8 cellular contexts compared by ENCODE assay signal in genomic region chr22:41380993-41381328, GRCh38. TPM values are rescaled to one million over a fixed set of nuclear protein-coding genes. Genes with fewer than 3 reads are reported as not detected.
A peak's percentile ranks its signal among the peaks of the same experiment; 100 is the strongest.
DNase-seq lines count a peak whose midpoint lies in the region; ATAC-seq and TF ChIP-seq lines count a peak whose summit lies in the region.

No MANE protein-coding gene starts in this region.

- TF ChIP-seq POLR2A in IMR-90 (IDR thresholded peaks at IDR 0.05; ENCODE audit: low read depth, low read length), result peak; percentile 70; the same call in 1 of the 2 replicates

- no peak for TF ChIP-seq RAD21 in IMR-90 (IDR thresholded peaks at IDR 0.05; ENCODE audit: low read length)

- no peak for TF ChIP-seq CTCF in GM06990 (IDR thresholded peaks at IDR 0.05; ENCODE audit: insufficient read depth, low read length, poor library complexity, severe bottlenecking)
- TF ChIP-seq CTCF in IMR-90 (conservative IDR thresholded peaks at IDR 0.05; ENCODE audit: low read depth, low read length), result no peak

- BruUV-seq in IMR-90 (replicated peaks; lab: Mats Ljungman, UMichigan), result no TSS peak

- H3K18ac ChIP-seq in IMR-90 (ENCODE audit: low read depth, low read length), result peak overlapping the region; percentile 47

- H3K56ac ChIP-seq in IMR-90 (ENCODE audit: extremely low read depth, insufficient read depth, low read length), result peak overlapping the region; percentile 88

- 0% methylated on average over 7 of the region's 22 CpGs; no CpG with 5 or more reads in 1 of the 2 experiments for WGBS in IMR-90 (ENCODE audit: extremely low coverage in 2 of 2, insufficient read length in 1 of 2), 2 experiments

- H3K14ac ChIP-seq in IMR-90 (replicated peaks; ENCODE audit: low read depth, low read length), result peak overlapping the region; percentile 86

- H3K4me1 ChIP-seq in IMR-90 (ENCODE audit: control insufficient read depth, insufficient read depth, low read length), result peaks cover 9% of the 10 kb centered on the region
- H3K4me1 ChIP-seq in iPS-18a (ENCODE audit: control insufficient read depth, low read depth, low read length), result peaks cover 8% of the 10 kb centered on the region

- H3K9me3 ChIP-seq in IMR-90 (ENCODE audit: control insufficient read depth, insufficient read depth, low read length) (no peaks in the 10 kb centered on the region), iPS-18a (ENCODE audit: control insufficient read depth, low read depth, low read length) (no peaks in the 10 kb centered on the region)

- peak overlapping the region; percentile 91 for H2BK120ac ChIP-seq in IMR-90 (ENCODE audit: low read depth, low read length)

- H2AFZ ChIP-seq in IMR-90 (replicated peaks; ENCODE audit: low read length, poor library complexity), result peak overlapping the region; percentile 95

- peak overlapping the region; percentile 75 for H3K4me2 ChIP-seq in IMR-90 (ENCODE audit: low read depth, low read length)

- CTCF ChIA-PET in IMR-90 (lab: Yijun Ruan, JAX), result interaction anchor here (0.7 to 1.7 kb wide), 2 partner anchors 14 to 23 kb away, joined by 3 to 9 read pairs; no protein-coding TSS in a partner anchor

- no peak overlapping the region for H2AK5ac ChIP-seq in IMR-90 (ENCODE audit: low read depth, low read length)

- H4K5ac ChIP-seq in IMR-90 (ENCODE audit: low read depth, low read length), result peak overlapping the region; percentile 56; the same call in 1 of the 2 replicates

- H2BK5ac ChIP-seq in IMR-90 (ENCODE audit: low read depth, low read length, poor library complexity, severe bottlenecking), result peak overlapping the region; percentile 88

- H3K4ac ChIP-seq in IMR-90 (ENCODE audit: low read depth, low read length), result peak overlapping the region; percentile 90

- H3K27ac ChIP-seq in IMR-90 (ENCODE audit: insufficient read depth, low read length) (peak overlapping the region; percentile 86), angular gyrus (ENCODE audit: low read depth, low read length) (peak overlapping the region; percentile 100), iPS-18a (ENCODE audit: low read length) (peak overlapping the region; percentile 74), skin epidermis (peak overlapping the region; percentile 45 to 100 (median 96))

- H4K20me1 ChIP-seq in IMR-90 (ENCODE audit: insufficient read depth, low read length), result no peaks in the 10 kb centered on the region

- H3K9me1 ChIP-seq in IMR-90 (ENCODE audit: insufficient read depth, low read length), result peaks cover 3% of the 10 kb centered on the region; the same call in 1 of the 2 replicates

- H4K91ac ChIP-seq in IMR-90 (ENCODE audit: insufficient read depth, low read depth, low read length), result peak overlapping the region; percentile 93

- H2BK15ac ChIP-seq in IMR-90 (ENCODE audit: low read depth, low read length), result peak overlapping the region; percentile 80; the same call in 2 of the 3 replicates

- H3K27me3 ChIP-seq in GM06990 (replicated peaks; ENCODE audit: control insufficient read depth, insufficient read depth, low read length), result no peaks in the 10 kb centered on the region
- no peaks in the 10 kb centered on the region for H3K27me3 ChIP-seq in IMR-90 (ENCODE audit: control insufficient read depth, insufficient read depth, low read length)
- H3K27me3 ChIP-seq in iPS-18a (ENCODE audit: control insufficient read depth, insufficient read depth, low read length), result no peaks in the 10 kb centered on the region

- peak overlapping the region; percentile 80 for H3K4me3 ChIP-seq in GM06990 (replicated peaks; ENCODE audit: low read depth, low read length)
- peak overlapping the region; percentile 51 for H3K4me3 ChIP-seq in IMR-90 (ENCODE audit: insufficient read depth, low read depth, low read length)
- peak overlapping the region; percentile 62 for H3K4me3 ChIP-seq in iPS-18a (ENCODE audit: low read length)
- H3K4me3 ChIP-seq in skin epidermis, result peak overlapping the region; percentile 80 to 95 (median 87)

- in situ Hi-C loops in IMR-90 (cut with MboI; ENCODE audit: low sequenced_read_pairs), result no loop called here

- intact Hi-C loops in IMR-90 (cut with micrococcal nuclease), result loop anchor here (2.0 kb wide), 1 partner anchor 66 kb away; the partner anchor contains the start of gene TOB2

- peak overlapping the region; percentile 48; the same call in 1 of the 2 replicates for H2BK20ac ChIP-seq in IMR-90 (ENCODE audit: low read depth, low read length)

- H3K36me3 ChIP-seq in GM06990 (ENCODE audit: control insufficient read depth, insufficient read depth, low read length) (no peaks in the 10 kb centered on the region), IMR-90 (ENCODE audit: control insufficient read depth, insufficient read depth, low read length) (no peaks in the 10 kb centered on the region), iPS-18a (ENCODE audit: control insufficient read depth, low read depth, low read length) (no peaks in the 10 kb centered on the region)

- dilution Hi-C loops in IMR-90 (cut with HindIII; ENCODE audit: low sequenced_read_pairs, unreplicated experiment), result no loop called here

- H2AK9ac ChIP-seq in IMR-90 (replicated peaks; ENCODE audit: low read depth, low read length, poor library complexity), result peak overlapping the region; percentile 94

- DNase-seq in GM06990 (ENCODE audit: extremely low read depth, insufficient read length), result no peak
- DNase-seq in IMR-90, result peak; percentile 94
- DNase-seq in COR-L47 (lab: John Stamatoyannopoulos, UW), result no peak
- no peak for DNase-seq in activated CD8-positive, alpha-beta memory T cell treated with anti-CD3 and anti-CD28 coated beads, Interleukin-2, amount 50 U/mL, for 4 hours

- ATAC-seq in GM21576 (IDR thresholded peaks at IDR 0.05; ENCODE audit: unreplicated experiment) (peak; percentile 8), IMR-90 (ENCODE audit: low read depth) (peak; percentile 56)

- peak overlapping the region; percentile 43 to 60 for H4K8ac ChIP-seq in IMR-90 (ENCODE audit: low read depth in 2 of 2, low read length in 2 of 2)

- H3K79me1 ChIP-seq in IMR-90 (ENCODE audit: low read depth in 1 of 2, low read length in 2 of 2), result peaks cover 13 to 31% of the 10 kb centered on the region in 2 experiments

- H3K9ac ChIP-seq in IMR-90 (ENCODE audit: low read depth, low read length) (peak overlapping the region; percentile 38), iPS-18a (ENCODE audit: low read length) (peak overlapping the region; percentile 85)

- POLR2A ChIA-PET in IMR-90 (lab: Charles Lee; ENCODE audit: unreplicated experiment), result interaction anchor here (0.5 to 1.0 kb wide), 4 partner anchors 16 to 166 kb away, joined by 3 to 9 read pairs (median 4); no protein-coding TSS in a partner anchor

- peak overlapping the region; percentile 86; the same call in 1 of the 2 replicates for H3K23ac ChIP-seq in IMR-90 (ENCODE audit: low read depth, low read length)

TF ChIP-seq in IMR-90, 13 proteins besides CTCF, POLR2A, EP300 and RAD21:
- TF ChIP-seq BHLHE40 (IDR thresholded peaks at IDR 0.05; ENCODE audit: low read depth, low read length) (peak; percentile 80), MXI1 (IDR thresholded peaks at IDR 0.05; ENCODE audit: borderline replicate concordance, low read depth, low read length) (peak; percentile 58; the same call in 1 of the 2 replicates), FOS (IDR thresholded peaks at IDR 0.05; ENCODE audit: low read depth, low read length) (no peak), CEBPB (IDR thresholded peaks at IDR 0.05; ENCODE audit: low read depth, low read length) (peak; percentile 85)

RNA-seq across cellular contexts. Expression of gene TEF, which starts 0.8 kb away (rescaled TPM):
- 5.6 and 6.1 TPM in 2 replicates for total RNA-seq in IMR-90 (2012; rRNA removed)
- 11.6 and 14.4 TPM in 2 replicates for polyA plus RNA-seq in IMR-90 (2012; rRNA removed)
- 4.4 and 5.7 TPM in 2 replicates for polyA plus RNA-seq in IMR-90 (2012; cell fraction: cytosol; rRNA removed)
- 4.7 and 8.8 TPM in 2 replicates for polyA plus RNA-seq in IMR-90 (2012; cell fraction: nucleus; rRNA removed; ENCODE audit: low replicate concordance)
